1 cellular context compared by ENCODE assay signal in genomic region chr2:218329027-218329825, GRCh38.
TF ChIP-seq lines count a peak whose summit lies in the region.

No MANE protein-coding gene starts in this region.

TF ChIP-seq in HepG2, 621 proteins besides CTCF, POLR2A, EP300 and RAD21:
- TF ChIP-seq ZSCAN25 (CRISPR knock-in tag; IDR thresholded peaks at IDR 0.05) (0 out of 2 replicates have a peak, but pooled peaks have one; percentile 19), MXD3 (CRISPR knock-in tag; IDR thresholded peaks at IDR 0.05) (no peak)
